ENCODE assay signal across 1 cellular context in the genomic region with DNA sequence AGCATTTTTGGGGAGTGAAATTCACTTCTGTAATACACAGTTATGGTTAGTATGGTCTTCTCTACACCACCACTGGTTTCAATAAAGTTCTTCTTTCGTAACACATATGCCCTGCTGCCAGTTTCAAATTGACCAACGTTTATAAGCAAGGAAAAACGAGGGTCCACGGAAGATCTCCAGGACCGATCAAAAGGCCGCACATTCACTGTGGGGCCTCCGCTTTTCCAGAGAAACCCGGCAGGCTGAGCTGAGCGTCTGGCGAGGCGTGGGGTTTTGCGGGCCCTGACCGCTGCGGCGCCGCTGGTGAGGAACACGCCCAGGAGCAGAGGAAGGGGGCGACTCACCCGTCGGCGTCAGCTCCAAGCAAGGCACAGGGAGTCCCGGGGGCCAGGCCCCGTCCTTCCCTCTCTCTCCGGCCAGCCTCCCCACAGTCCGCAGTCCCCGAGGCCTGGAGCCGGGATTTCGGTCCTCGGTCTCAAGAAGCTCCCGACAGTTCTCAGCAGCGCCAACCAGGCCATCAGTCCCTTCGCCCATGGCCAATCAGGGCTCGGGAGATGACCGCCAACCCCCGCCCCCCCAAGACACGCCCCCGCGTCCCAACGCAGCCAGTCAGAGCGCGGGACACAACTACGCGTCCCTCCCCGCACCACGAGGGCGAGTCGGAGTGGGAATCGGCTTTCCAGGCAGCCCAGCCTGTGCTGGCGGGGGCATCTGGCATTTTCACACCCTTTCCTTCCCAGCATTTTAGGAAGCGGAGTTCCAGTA.
TF ChIP-seq lines count a peak whose summit lies in the region.

A gene with protein sequence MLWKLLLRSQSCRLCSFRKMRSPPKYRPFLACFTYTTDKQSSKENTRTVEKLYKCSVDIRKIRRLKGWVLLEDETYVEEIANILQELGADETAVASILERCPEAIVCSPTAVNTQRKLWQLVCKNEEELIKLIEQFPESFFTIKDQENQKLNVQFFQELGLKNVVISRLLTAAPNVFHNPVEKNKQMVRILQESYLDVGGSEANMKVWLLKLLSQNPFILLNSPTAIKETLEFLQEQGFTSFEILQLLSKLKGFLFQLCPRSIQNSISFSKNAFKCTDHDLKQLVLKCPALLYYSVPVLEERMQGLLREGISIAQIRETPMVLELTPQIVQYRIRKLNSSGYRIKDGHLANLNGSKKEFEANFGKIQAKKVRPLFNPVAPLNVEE (minus strand): TSS at position 522 of the 765 bp plus-strand sequence. CDS start 8,432 bp downstream, outside the sequence.

TF ChIP-seq in HepG2, 621 proteins besides CTCF, POLR2A, EP300 and RAD21 (continued from another document and continues in another):
- TF ChIP-seq, protein P1, sequence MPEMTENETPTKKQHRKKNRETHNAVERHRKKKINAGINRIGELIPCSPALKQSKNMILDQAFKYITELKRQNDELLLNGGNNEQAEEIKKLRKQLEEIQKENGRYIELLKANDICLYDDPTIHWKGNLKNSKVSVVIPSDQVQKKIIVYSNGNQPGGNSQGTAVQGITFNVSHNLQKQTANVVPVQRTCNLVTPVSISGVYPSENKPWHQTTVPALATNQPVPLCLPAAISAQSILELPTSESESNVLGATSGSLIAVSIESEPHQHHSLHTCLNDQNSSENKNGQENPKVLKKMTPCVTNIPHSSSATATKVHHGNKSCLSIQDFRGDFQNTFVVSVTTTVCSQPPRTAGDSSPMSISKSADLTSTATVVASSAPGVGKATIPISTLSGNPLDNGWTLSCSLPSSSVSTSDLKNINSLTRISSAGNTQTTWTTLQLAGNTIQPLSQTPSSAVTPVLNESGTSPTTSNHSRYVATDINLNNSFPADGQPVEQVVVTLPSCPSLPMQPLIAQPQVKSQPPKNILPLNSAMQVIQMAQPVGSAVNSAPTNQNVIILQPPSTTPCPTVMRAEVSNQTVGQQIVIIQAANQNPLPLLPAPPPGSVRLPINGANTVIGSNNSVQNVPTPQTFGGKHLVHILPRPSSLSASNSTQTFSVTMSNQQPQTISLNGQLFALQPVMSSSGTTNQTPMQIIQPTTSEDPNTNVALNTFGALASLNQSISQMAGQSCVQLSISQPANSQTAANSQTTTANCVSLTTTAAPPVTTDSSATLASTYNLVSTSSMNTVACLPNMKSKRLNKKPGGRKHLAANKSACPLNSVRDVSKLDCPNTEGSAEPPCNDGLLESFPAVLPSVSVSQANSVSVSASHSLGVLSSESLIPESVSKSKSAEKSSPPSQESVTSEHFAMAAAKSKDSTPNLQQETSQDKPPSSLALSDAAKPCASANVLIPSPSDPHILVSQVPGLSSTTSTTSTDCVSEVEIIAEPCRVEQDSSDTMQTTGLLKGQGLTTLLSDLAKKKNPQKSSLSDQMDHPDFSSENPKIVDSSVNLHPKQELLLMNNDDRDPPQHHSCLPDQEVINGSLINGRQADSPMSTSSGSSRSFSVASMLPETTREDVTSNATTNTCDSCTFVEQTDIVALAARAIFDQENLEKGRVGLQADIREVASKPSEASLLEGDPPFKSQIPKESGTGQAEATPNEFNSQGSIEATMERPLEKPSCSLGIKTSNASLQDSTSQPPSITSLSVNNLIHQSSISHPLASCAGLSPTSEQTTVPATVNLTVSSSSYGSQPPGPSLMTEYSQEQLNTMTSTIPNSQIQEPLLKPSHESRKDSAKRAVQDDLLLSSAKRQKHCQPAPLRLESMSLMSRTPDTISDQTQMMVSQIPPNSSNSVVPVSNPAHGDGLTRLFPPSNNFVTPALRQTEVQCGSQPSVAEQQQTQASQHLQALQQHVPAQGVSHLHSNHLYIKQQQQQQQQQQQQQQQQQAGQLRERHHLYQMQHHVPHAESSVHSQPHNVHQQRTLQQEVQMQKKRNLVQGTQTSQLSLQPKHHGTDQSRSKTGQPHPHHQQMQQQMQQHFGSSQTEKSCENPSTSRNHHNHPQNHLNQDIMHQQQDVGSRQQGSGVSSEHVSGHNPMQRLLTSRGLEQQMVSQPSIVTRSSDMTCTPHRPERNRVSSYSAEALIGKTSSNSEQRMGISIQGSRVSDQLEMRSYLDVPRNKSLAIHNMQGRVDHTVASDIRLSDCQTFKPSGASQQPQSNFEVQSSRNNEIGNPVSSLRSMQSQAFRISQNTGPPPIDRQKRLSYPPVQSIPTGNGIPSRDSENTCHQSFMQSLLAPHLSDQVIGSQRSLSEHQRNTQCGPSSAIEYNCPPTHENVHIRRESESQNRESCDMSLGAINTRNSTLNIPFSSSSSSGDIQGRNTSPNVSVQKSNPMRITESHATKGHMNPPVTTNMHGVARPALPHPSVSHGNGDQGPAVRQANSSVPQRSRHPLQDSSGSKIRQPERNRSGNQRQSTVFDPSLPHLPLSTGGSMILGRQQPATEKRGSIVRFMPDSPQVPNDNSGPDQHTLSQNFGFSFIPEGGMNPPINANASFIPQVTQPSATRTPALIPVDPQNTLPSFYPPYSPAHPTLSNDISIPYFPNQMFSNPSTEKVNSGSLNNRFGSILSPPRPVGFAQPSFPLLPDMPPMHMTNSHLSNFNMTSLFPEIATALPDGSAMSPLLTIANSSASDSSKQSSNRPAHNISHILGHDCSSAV (CRISPR knock-in tag; IDR thresholded peaks at IDR 0.05; ENCODE audit: borderline replicate concordance): no peak
- TF ChIP-seq ZNF460 (CRISPR knock-in tag; IDR thresholded peaks at IDR 0.05; ENCODE audit: borderline replicate concordance) (no peak), ZNF841 (CRISPR knock-in tag; IDR thresholded peaks at IDR 0.05; ENCODE audit: borderline replicate concordance) (no peak), ZNF788 (CRISPR knock-in tag; IDR thresholded peaks at IDR 0.05; ENCODE audit: borderline replicate concordance) (no peak; the same call in 1 of the 2 replicates), RFX3 (CRISPR knock-in tag; IDR thresholded peaks at IDR 0.05) (no peak), ZNF33B (CRISPR knock-in tag; IDR thresholded peaks at IDR 0.05) (no peak), NR1H2 (CRISPR knock-in tag; IDR thresholded peaks at IDR 0.05; ENCODE audit: borderline replicate concordance, low read depth) (no peak), CENPX (CRISPR knock-in tag; IDR thresholded peaks at IDR 0.05) (no peak), SMC3 (IDR thresholded peaks at IDR 0.05; ENCODE audit: low read length) (no peak), ZNF274 (CRISPR knock-in tag; IDR thresholded peaks at IDR 0.05) (peak; percentile 79)
- TF ChIP-seq, protein P2, sequence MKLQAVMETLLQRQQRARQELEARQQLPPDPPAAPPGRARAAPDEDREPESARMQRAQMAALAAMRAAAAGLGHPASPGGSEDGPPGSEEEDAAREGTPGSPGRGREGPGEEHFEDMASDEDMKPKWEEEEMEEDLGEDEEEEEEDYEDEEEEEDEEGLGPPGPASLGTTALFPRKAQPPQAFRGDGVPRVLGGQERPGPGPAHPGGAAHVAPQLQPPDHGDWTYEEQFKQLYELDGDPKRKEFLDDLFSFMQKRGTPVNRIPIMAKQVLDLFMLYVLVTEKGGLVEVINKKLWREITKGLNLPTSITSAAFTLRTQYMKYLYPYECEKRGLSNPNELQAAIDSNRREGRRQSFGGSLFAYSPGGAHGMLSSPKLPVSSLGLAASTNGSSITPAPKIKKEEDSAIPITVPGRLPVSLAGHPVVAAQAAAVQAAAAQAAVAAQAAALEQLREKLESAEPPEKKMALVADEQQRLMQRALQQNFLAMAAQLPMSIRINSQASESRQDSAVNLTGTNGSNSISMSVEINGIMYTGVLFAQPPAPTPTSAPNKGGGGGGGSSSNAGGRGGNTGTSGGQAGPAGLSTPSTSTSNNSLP (IDR thresholded peaks at IDR 0.05; ENCODE audit: low read depth, low read length): no peak
- TF ChIP-seq, protein P3, sequence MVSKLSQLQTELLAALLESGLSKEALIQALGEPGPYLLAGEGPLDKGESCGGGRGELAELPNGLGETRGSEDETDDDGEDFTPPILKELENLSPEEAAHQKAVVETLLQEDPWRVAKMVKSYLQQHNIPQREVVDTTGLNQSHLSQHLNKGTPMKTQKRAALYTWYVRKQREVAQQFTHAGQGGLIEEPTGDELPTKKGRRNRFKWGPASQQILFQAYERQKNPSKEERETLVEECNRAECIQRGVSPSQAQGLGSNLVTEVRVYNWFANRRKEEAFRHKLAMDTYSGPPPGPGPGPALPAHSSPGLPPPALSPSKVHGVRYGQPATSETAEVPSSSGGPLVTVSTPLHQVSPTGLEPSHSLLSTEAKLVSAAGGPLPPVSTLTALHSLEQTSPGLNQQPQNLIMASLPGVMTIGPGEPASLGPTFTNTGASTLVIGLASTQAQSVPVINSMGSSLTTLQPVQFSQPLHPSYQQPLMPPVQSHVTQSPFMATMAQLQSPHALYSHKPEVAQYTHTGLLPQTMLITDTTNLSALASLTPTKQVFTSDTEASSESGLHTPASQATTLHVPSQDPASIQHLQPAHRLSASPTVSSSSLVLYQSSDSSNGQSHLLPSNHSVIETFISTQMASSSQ (IDR thresholded peaks at IDR 0.05; ENCODE audit: low read depth): no peak
- TF ChIP-seq, protein P3 (CRISPR knock-in tag; IDR thresholded peaks at IDR 0.05; ENCODE audit: borderline replicate concordance): peak; percentile 49; the same call in 1 of the 2 replicates
- TF ChIP-seq, protein P4, sequence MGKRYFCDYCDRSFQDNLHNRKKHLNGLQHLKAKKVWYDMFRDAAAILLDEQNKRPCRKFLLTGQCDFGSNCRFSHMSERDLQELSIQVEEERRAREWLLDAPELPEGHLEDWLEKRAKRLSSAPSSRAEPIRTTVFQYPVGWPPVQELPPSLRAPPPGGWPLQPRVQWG (CRISPR knock-in tag; IDR thresholded peaks at IDR 0.05; ENCODE audit: borderline replicate concordance, low read depth): no peak
- TF ChIP-seq, protein P5, sequence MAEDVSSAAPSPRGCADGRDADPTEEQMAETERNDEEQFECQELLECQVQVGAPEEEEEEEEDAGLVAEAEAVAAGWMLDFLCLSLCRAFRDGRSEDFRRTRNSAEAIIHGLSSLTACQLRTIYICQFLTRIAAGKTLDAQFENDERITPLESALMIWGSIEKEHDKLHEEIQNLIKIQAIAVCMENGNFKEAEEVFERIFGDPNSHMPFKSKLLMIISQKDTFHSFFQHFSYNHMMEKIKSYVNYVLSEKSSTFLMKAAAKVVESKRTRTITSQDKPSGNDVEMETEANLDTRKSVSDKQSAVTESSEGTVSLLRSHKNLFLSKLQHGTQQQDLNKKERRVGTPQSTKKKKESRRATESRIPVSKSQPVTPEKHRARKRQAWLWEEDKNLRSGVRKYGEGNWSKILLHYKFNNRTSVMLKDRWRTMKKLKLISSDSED (CRISPR knock-in tag; IDR thresholded peaks at IDR 0.05): no peak
- TF ChIP-seq, protein P6, sequence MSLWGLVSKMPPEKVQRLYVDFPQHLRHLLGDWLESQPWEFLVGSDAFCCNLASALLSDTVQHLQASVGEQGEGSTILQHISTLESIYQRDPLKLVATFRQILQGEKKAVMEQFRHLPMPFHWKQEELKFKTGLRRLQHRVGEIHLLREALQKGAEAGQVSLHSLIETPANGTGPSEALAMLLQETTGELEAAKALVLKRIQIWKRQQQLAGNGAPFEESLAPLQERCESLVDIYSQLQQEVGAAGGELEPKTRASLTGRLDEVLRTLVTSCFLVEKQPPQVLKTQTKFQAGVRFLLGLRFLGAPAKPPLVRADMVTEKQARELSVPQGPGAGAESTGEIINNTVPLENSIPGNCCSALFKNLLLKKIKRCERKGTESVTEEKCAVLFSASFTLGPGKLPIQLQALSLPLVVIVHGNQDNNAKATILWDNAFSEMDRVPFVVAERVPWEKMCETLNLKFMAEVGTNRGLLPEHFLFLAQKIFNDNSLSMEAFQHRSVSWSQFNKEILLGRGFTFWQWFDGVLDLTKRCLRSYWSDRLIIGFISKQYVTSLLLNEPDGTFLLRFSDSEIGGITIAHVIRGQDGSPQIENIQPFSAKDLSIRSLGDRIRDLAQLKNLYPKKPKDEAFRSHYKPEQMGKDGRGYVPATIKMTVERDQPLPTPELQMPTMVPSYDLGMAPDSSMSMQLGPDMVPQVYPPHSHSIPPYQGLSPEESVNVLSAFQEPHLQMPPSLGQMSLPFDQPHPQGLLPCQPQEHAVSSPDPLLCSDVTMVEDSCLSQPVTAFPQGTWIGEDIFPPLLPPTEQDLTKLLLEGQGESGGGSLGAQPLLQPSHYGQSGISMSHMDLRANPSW (CRISPR knock-in tag; IDR thresholded peaks at IDR 0.05; ENCODE audit: borderline replicate concordance): no peak; the same call in 1 of the 2 replicates
- TF ChIP-seq, protein P7, sequence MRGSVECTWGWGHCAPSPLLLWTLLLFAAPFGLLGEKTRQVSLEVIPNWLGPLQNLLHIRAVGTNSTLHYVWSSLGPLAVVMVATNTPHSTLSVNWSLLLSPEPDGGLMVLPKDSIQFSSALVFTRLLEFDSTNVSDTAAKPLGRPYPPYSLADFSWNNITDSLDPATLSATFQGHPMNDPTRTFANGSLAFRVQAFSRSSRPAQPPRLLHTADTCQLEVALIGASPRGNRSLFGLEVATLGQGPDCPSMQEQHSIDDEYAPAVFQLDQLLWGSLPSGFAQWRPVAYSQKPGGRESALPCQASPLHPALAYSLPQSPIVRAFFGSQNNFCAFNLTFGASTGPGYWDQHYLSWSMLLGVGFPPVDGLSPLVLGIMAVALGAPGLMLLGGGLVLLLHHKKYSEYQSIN (CRISPR knock-in tag; IDR thresholded peaks at IDR 0.05; ENCODE audit: borderline replicate concordance): no peak
- TF ChIP-seq, protein P8, sequence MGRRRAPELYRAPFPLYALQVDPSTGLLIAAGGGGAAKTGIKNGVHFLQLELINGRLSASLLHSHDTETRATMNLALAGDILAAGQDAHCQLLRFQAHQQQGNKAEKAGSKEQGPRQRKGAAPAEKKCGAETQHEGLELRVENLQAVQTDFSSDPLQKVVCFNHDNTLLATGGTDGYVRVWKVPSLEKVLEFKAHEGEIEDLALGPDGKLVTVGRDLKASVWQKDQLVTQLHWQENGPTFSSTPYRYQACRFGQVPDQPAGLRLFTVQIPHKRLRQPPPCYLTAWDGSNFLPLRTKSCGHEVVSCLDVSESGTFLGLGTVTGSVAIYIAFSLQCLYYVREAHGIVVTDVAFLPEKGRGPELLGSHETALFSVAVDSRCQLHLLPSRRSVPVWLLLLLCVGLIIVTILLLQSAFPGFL (CRISPR knock-in tag; IDR thresholded peaks at IDR 0.05): no peak
- TF ChIP-seq, protein P9, sequence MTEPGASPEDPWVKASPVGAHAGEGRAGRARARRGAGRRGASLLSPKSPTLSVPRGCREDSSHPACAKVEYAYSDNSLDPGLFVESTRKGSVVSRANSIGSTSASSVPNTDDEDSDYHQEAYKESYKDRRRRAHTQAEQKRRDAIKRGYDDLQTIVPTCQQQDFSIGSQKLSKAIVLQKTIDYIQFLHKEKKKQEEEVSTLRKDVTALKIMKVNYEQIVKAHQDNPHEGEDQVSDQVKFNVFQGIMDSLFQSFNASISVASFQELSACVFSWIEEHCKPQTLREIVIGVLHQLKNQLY (CRISPR knock-in tag; IDR thresholded peaks at IDR 0.05): no peak
